ENCODE assay signal across 8 cellular contexts in genomic region chr3:16151109-16151508, GRCh38. TPM values are rescaled to one million over a fixed set of nuclear protein-coding genes. Genes with fewer than 3 reads are reported as not detected.
DNase-seq lines count a peak whose midpoint lies in the region; ATAC-seq, FAIRE-seq and TF ChIP-seq lines count a peak whose summit lies in the region.
"Had no signal": no experiment of that assay in that cellular context is flagged by ENCODE, and none has a peak within 500 bp of the region (broad histone marks: within the 10 kb centered on the region; RNA-seq: fewer than 3 reads in every experiment).

No MANE protein-coding gene starts in this region.

- H3K9me3 ChIP-seq in hepatocyte (ENCODE audit: low read depth) (no peaks in the 10 kb centered on the region), upper lobe of right lung (no peaks in the 10 kb centered on the region)

- no peaks in the 10 kb centered on the region for H3K79me2 ChIP-seq in hepatocyte

- no peak for TF ChIP-seq CTCF in brain microvascular endothelial cell (IDR thresholded peaks at IDR 0.05; ENCODE audit: low read depth, low read length, missing control alignments)
- no peak for TF ChIP-seq CTCF in hepatocyte (IDR thresholded peaks at IDR 0.05; ENCODE audit: poor library complexity)
- no peak for TF ChIP-seq CTCF in upper lobe of right lung (IDR thresholded peaks at IDR 0.05)

- H3K27me3 ChIP-seq in brain microvascular endothelial cell (replicated peaks) (no peaks in the 10 kb centered on the region), hepatocyte (no peaks in the 10 kb centered on the region), upper lobe of right lung (no peaks in the 10 kb centered on the region)

- no peak overlapping the region for H3K4me2 ChIP-seq in hepatocyte

- intact Hi-C loops in upper lobe of right lung (cut with DNase I) = no loop called here

- H3K4me1 ChIP-seq in hepatocyte (ENCODE audit: insufficient read depth) (no peaks in the 10 kb centered on the region), upper lobe of right lung (peaks cover 11% of the 10 kb centered on the region)

- no peaks in the 10 kb centered on the region for H3K9me2 ChIP-seq in hepatocyte (replicated peaks; ENCODE audit: insufficient read depth)

- in situ Hi-C loops in brain microvascular endothelial cell (cut with HindIII; ENCODE audit: low pct_ligation_motif_present, low sequenced_read_pairs) = no loop called here

- H4K20me1 ChIP-seq in hepatocyte (ENCODE audit: insufficient read depth, poor library complexity, severe bottlenecking) = no peaks in the 10 kb centered on the region

- DNase-seq in LHCN-M2 (ENCODE audit: low read depth) = peak; percentile 68
- DNase-seq in brain microvascular endothelial cell = peak; percentile 91
- peak; percentile 43 for DNase-seq in hepatocyte (ENCODE audit: low spot score)
- no peak for DNase-seq in upper lobe of right lung
- DNase-seq in DMS53 (lab: John Stamatoyannopoulos, UW) = no peak
- no peak for DNase-seq in GM19239 (ENCODE audit: insufficient read length, low spot score)
- DNase-seq in NCI-H1105 treated with DMSO at 0.1 percent for 48 hours (lab: John Stamatoyannopoulos, UW) = no peak
- DNase-seq: NCI-H1105 had no signal

- H3K36me3 ChIP-seq in brain microvascular endothelial cell (replicated peaks) (no peaks in the 10 kb centered on the region), hepatocyte (replicated peaks; ENCODE audit: insufficient read depth, low read depth) (no peaks in the 10 kb centered on the region), upper lobe of right lung (no peaks in the 10 kb centered on the region)

- no peak for FAIRE-seq in GM19239 (lab: Jason Lieb, UNC)

- 90% methylated on average over 4 of the region's 4 CpGs for WGBS in hepatocyte (ENCODE audit: low lambda C conversion rate, missing lambda C conversion rate)

- ATAC-seq in upper lobe of right lung = peak; percentile 55

- H3K4me3 ChIP-seq in brain microvascular endothelial cell (ENCODE audit: low read depth, low read length) = no peak overlapping the region
- H3K4me3 ChIP-seq in hepatocyte = no peak overlapping the region
- no peak overlapping the region for H3K4me3 ChIP-seq in upper lobe of right lung

- H2AFZ ChIP-seq in hepatocyte = no peak overlapping the region

- H3K27ac ChIP-seq in brain microvascular endothelial cell = peak overlapping the region; percentile 48
- no peak overlapping the region for H3K27ac ChIP-seq in hepatocyte
- H3K27ac ChIP-seq in upper lobe of right lung = no peak overlapping the region

RNA-seq across cellular contexts. Expression of gene GALNT15, which starts 23.4 kb away (rescaled TPM):
- total RNA-seq in LHCN-M2 (2014; rRNA removed) = 2.1 and 3.1 TPM in 2 replicates
- polyA plus RNA-seq in LHCN-M2 (2012) = 0.97 TPM
- 1.4 and 1.9 TPM in 2 replicates for total RNA-seq in hepatocyte
- 1.1 and 3.3 TPM in 2 replicates for polyA plus RNA-seq in hepatocyte
- total RNA-seq in upper lobe of right lung = 10.3 TPM

Comparison
In these comparisons a context has a peak if more than half of its experiments do, and no peak if none do; other contexts are left out.
1. DNase-seq: peak in LHCN-M2 (single experiment), brain microvascular endothelial cell (single experiment) and hepatocyte (single experiment); none in upper lobe of right lung (single experiment), DMS53 (single experiment), GM19239 (single experiment) and NCI-H1105 treated with DMSO at 0.1 percent for 48 hours (single experiment).